Comparison of ENCODE assay signal across 8 cellular contexts in genomic region chr1:231421971-231422797, GRCh38. TPM values are rescaled to one million over a fixed set of nuclear protein-coding genes. Genes with fewer than 3 reads are reported as not detected.
DNase-seq lines count a peak whose midpoint lies in the region; ATAC-seq and TF ChIP-seq lines count a peak whose summit lies in the region.

EGLN1 (minus strand) TSS chr1:231422287; CDS start chr1:231421888, 399 bp downstream.

- ATAC-seq in GM18498 (IDR thresholded peaks at IDR 0.05; ENCODE audit: unreplicated experiment) (peak; percentile 86), HG02870 (IDR thresholded peaks at IDR 0.05; ENCODE audit: unreplicated experiment) (peak; percentile 74)

- TF ChIP-seq CTCF in right atrium auricular region (IDR thresholded peaks at IDR 0.05), result peak; percentile 19 to 58
- TF ChIP-seq CTCF in uterus (IDR thresholded peaks at IDR 0.05), result peak in 2 of 4 experiments; percentile 43 to 47

- no peaks in the 10 kb centered on the region for H3K9me3 ChIP-seq in right atrium auricular region
- no peaks in the 10 kb centered on the region for H3K9me3 ChIP-seq in uterus

- H3K27me3 ChIP-seq in right atrium auricular region, result no peaks in the 10 kb centered on the region
- no peaks in the 10 kb centered on the region for H3K27me3 ChIP-seq in uterus

- H3K4me1 ChIP-seq in right atrium auricular region (peaks cover 0 to 50% of the 10 kb centered on the region in 2 donors), uterus (peaks cover under 1 to 3% of the 10 kb centered on the region in 2 donors)

- H3K4me3 ChIP-seq in right atrium auricular region, result peak within 1 kb of the TSS; percentile 91 to 92
- H3K4me3 ChIP-seq in uterus, result peak within 1 kb of the TSS; percentile 46 to 98

- intact Hi-C loops in uterus (cut with DNase I; ENCODE audit: low total_unique reads), result no loop called here

- DNase-seq in NCI-H146 (lab: John Stamatoyannopoulos, UW), result peak; percentile 90
- peak; percentile 66 to 93 (median 73) for DNase-seq in T-helper 2 cell
- peak; percentile 78 for DNase-seq in right atrium auricular region (ENCODE audit: low spot score)
- peak; percentile 85 for DNase-seq in putamen (ENCODE audit: low spot score)
- peak; percentile 77 to 83 for DNase-seq in uterus

- peak; percentile 75 to 81 for TF ChIP-seq POLR2A in uterus (IDR thresholded peaks at IDR 0.05)

- H3K36me3 ChIP-seq in right atrium auricular region, result peaks cover 4% of the 10 kb centered on the region
- H3K36me3 ChIP-seq in uterus, result no peaks in the 10 kb centered on the region

- H3K27ac ChIP-seq in angular gyrus (ENCODE audit: low read depth, low read length) (peak within 1 kb of the TSS; percentile 89), right atrium auricular region (peak within 1 kb of the TSS; percentile 99), uterus (peak within 1 kb of the TSS; percentile 97 to 100)

RNA-seq across cellular contexts. Expression of gene EGLN1, which starts in this region (rescaled TPM):
- total RNA-seq in right atrium auricular region (10 to 100 TPM; 57.9 to 76.7 TPM), uterus (10 to 100 TPM; 17.6 to 65.1 (median 47.4) TPM)

Comparison
In these comparisons a context has a peak if more than half of its experiments do, and no peak if none do; other contexts are left out.
1. Peak in every context shown above with its lines: DNase-seq, ATAC-seq, H3K4me3 ChIP-seq and H3K27ac ChIP-seq.